In genomic region chr6:55668625-55669024, GRCh38 we compare ENCODE assay signal across 15 cellular contexts.
DNase-seq lines count a peak whose midpoint lies in the region; TF ChIP-seq lines count a peak whose summit lies in the region.
"Had no signal": no experiment of that assay in that cellular context is flagged by ENCODE, and none has a peak within 500 bp of the region (broad histone marks: within the 10 kb centered on the region; RNA-seq: fewer than 3 reads in every experiment).

No MANE protein-coding gene starts in this region.

- H3K4me3 ChIP-seq in astrocyte of the cerebellum (ENCODE audit: low read depth, low read length) (no peak overlapping the region), fibroblast of villous mesenchyme (ENCODE audit: low read depth, low read length) (no peak overlapping the region), neural progenitor cell (no peak overlapping the region), prostate gland (no peak overlapping the region)

- WGBS in prostate gland = 59% methylated on average over 4 of the region's 4 CpGs

- H3K27me3 Mint-ChIP-seq in neural progenitor cell (ENCODE audit: insufficient read depth, low read depth) = peaks cover 2% of the 10 kb centered on the region

- in situ Hi-C loops in astrocyte of the cerebellum (cut with HindIII; ENCODE audit: low sequenced_read_pairs) = no loop called here

- H3K9ac ChIP-seq in neural progenitor cell = no peak overlapping the region

- H3K9me3 Mint-ChIP-seq in neural progenitor cell = peaks cover 11% of the 10 kb centered on the region

- no peaks in the 10 kb centered on the region for H3K36me3 Mint-ChIP-seq in neural progenitor cell

- H3K27ac Mint-ChIP-seq in neural progenitor cell = peak overlapping the region; percentile 32

- H3F3A ChIP-seq in neural progenitor cell (ENCODE audit: low read depth) = no peaks in the 10 kb centered on the region

- TF ChIP-seq CTCF in astrocyte of the cerebellum (IDR thresholded peaks at IDR 0.05; ENCODE audit: low read depth, low read length, missing control alignments) = no peak
- TF ChIP-seq CTCF in fibroblast of villous mesenchyme (IDR thresholded peaks at IDR 0.05; ENCODE audit: insufficient read depth, low read depth, low read length) = no peak
- TF ChIP-seq CTCF in neural progenitor cell (IDR thresholded peaks at IDR 0.05) = no peak
- TF ChIP-seq CTCF in prostate gland (IDR thresholded peaks at IDR 0.05) = no peak

- H3K27ac ChIP-seq in neural progenitor cell (no peak overlapping the region), prostate gland (peak overlapping the region in 1 of 2 donors; percentile 5)

- TF ChIP-seq POLR2A in prostate gland (IDR thresholded peaks at IDR 0.05) = no peak

- no peak overlapping the region for H3K4me2 ChIP-seq in neural progenitor cell

- no peaks in the 10 kb centered on the region for H3K79me2 ChIP-seq in neural progenitor cell (ENCODE audit: low read depth)

- peak overlapping the region; percentile 17 for H2AFZ ChIP-seq in neural progenitor cell (replicated peaks)

- no peaks in the 10 kb centered on the region for H3K36me3 ChIP-seq in neural progenitor cell
- no peaks in the 10 kb centered on the region for H3K36me3 ChIP-seq in prostate gland

- H3K4me1 ChIP-seq in neural progenitor cell (peaks cover 7% of the 10 kb centered on the region), prostate gland (replicated peaks) (no peaks in the 10 kb centered on the region)

- no peaks in the 10 kb centered on the region for H3K9me3 ChIP-seq in neural progenitor cell (ENCODE audit: low read depth)
- no peaks in the 10 kb centered on the region for H3K9me3 ChIP-seq in prostate gland

- intact Hi-C loops in prostate gland (cut with DNase I) = loop anchor here (5.0 to 10.0 kb wide), 2 partner anchors 196 to 214 kb away; no protein-coding TSS in a partner anchor

- no peak overlapping the region for H3K4me3 Mint-ChIP-seq in neural progenitor cell
- H3K4me3 Mint-ChIP-seq: activated T-cell treated with anti-CD3 and anti-CD28 coated beads, Interleukin-2, amount 50 U/mL, for 4 hours had no signal

- H4K20me1 ChIP-seq in neural progenitor cell (ENCODE audit: low read depth) = no peaks in the 10 kb centered on the region

- H3K4me1 Mint-ChIP-seq in neural progenitor cell = peaks cover 30% of the 10 kb centered on the region

- peak; percentile 5 for DNase-seq in Daoy (ENCODE audit: low read depth)
- peak; percentile 27 for DNase-seq in astrocyte of the cerebellum (ENCODE audit: low read depth)
- peak; percentile 90 for DNase-seq in fibroblast of villous mesenchyme (ENCODE audit: low read depth)
- no peak for DNase-seq in neural progenitor cell (ENCODE audit: low spot score)
- DNase-seq in KG1 (lab: John Stamatoyannopoulos, UW) = no peak
- DNase-seq in prostate gland (ENCODE audit: low spot score) = no peak
- no peak for DNase-seq in ureter (ENCODE audit: low spot score)
- DNase-seq in GM19238 (ENCODE audit: insufficient read length, low spot score) = no peak
- DNase-seq: ACHN; activated CD4-positive, alpha-beta T cell treated with anti-CD3 and anti-CD28 coated beads for 48 hours; activated T-cell treated with anti-CD3 and anti-CD28 coated beads, Interleukin-2, amount 50 U/mL, for 4 hours; amygdala; COR-L47; nucleus accumbens; T-helper 2 cell had no signal

- H3K27me3 ChIP-seq in neural progenitor cell (no peaks in the 10 kb centered on the region), prostate gland (replicated peaks; ENCODE audit: insufficient read depth) (no peaks in the 10 kb centered on the region)

Comparison
In these comparisons a context has a peak if more than half of its experiments do, and no peak if none do; other contexts are left out.
1. DNase-seq: peak in Daoy (single experiment), astrocyte of the cerebellum (single experiment) and fibroblast of villous mesenchyme (single experiment); none in neural progenitor cell (single experiment), KG1 (single experiment), prostate gland (single experiment), ureter (single experiment) and GM19238 (single experiment).